In genomic region chr6:26129656-26130055, GRCh38 we compare ENCODE assay signal across 1 cellular context.
TF ChIP-seq lines count a peak whose summit lies in the region.

No MANE protein-coding gene starts in this region.

TF ChIP-seq in A549, 52 proteins besides CTCF, POLR2A, EP300 and RAD21:
- TF ChIP-seq ZC3H11A (IDR thresholded peaks at IDR 0.05) (no peak), TP53 (CRISPR knock-in tag; IDR thresholded peaks at IDR 0.05) (no peak), ZNF302 (CRISPR knock-in tag; IDR thresholded peaks at IDR 0.05) (no peak), CHD2 (IDR thresholded peaks at IDR 0.05; ENCODE audit: low read length, partially characterized antibody) (no peak), JUN (IDR thresholded peaks at IDR 0.05) (no peak), BHLHE40 (IDR thresholded peaks at IDR 0.05; ENCODE audit: low read depth, low read length) (no peak), PBX3 (IDR thresholded peaks at IDR 0.05) (no peak), USF2 (IDR thresholded peaks at IDR 0.05) (no peak), CEBPB (IDR thresholded peaks at IDR 0.05) (no peak)
